ENCODE assay signal across 8 cellular contexts in genomic region chr1:108200627-108201106, GRCh38. TPM values are rescaled to one million over a fixed set of nuclear protein-coding genes. Genes with fewer than 3 reads are reported as not detected.
DNase-seq lines count a peak whose midpoint lies in the region; ATAC-seq and TF ChIP-seq lines count a peak whose summit lies in the region.

No MANE protein-coding gene starts in this region.

- TF ChIP-seq CTCF in fibroblast of the aortic adventitia (IDR thresholded peaks at IDR 0.05; ENCODE audit: insufficient read depth, low read length) = peak; percentile 37
- TF ChIP-seq CTCF in nephron (IDR thresholded peaks at IDR 0.05; ENCODE audit: unreplicated experiment in 3 of 3) = no peak
- TF ChIP-seq CTCF in type B pancreatic cell (conservative IDR thresholded peaks at IDR 0.05) = no peak

- H3K4me3 Mint-ChIP-seq in nephron (peak overlapping the region; percentile 93 to 96 (median 96)), type B pancreatic cell (peak overlapping the region; percentile 93)

- H3K36me3 Mint-ChIP-seq in nephron (ENCODE audit: low read depth) = peaks cover 29% of the 10 kb centered on the region
- H3K36me3 Mint-ChIP-seq in type B pancreatic cell = peaks cover 21% of the 10 kb centered on the region

- H3K27me3 Mint-ChIP-seq in nephron (ENCODE audit: low read depth) = no peaks in the 10 kb centered on the region
- peaks cover 2% of the 10 kb centered on the region for H3K27me3 Mint-ChIP-seq in type B pancreatic cell

- H3K27ac Mint-ChIP-seq in nephron (peak overlapping the region; percentile 95 to 98 (median 97)), type B pancreatic cell (peak overlapping the region; percentile 93)

- H3K4me3 ChIP-seq in fibroblast of the aortic adventitia (ENCODE audit: low read depth, low read length) = peak overlapping the region; percentile 96

- H3K4me1 Mint-ChIP-seq in nephron (peaks cover 32% of the 10 kb centered on the region), type B pancreatic cell (ENCODE audit: unreplicated experiment) (peaks cover 25% of the 10 kb centered on the region)

- peak; percentile 64 for DNase-seq in activated CD8-positive, alpha-beta memory T cell treated with anti-CD3 and anti-CD28 coated beads for 24 hours
- DNase-seq in activated CD8-positive, alpha-beta memory T cell treated with anti-CD3 and anti-CD28 coated beads, Interleukin-2, amount 50 U/mL, for 48 hours = no peak
- DNase-seq in NOMO-1 treated with DMSO at 0.1 percent for 48 hours (lab: John Stamatoyannopoulos, UW; ENCODE audit: unreplicated experiment) = peak; percentile 45
- DNase-seq in activated effector memory CD4-positive, alpha-beta T cell treated with Interleukin-2 at 50 U/mL for 16 hours = peak; percentile 21
- peak; percentile 84 for DNase-seq in fibroblast of the aortic adventitia (ENCODE audit: low read depth)
- DNase-seq in type B pancreatic cell (ENCODE audit: extremely low spot score, unreplicated experiment) = no peak

- ATAC-seq in HG03378 (IDR thresholded peaks at IDR 0.05; ENCODE audit: unreplicated experiment) = peak; percentile 40

- H3K9me3 Mint-ChIP-seq in nephron (peaks cover 20% of the 10 kb centered on the region), type B pancreatic cell (peaks cover 8% of the 10 kb centered on the region)

RNA-seq across cellular contexts. Expression of gene SLC25A24, which starts 0.5 kb away (rescaled TPM):
- total RNA-seq in fibroblast of the aortic adventitia (ENCODE audit: low replicate concordance) (44.2 and 63.8 TPM in 2 replicates), type B pancreatic cell (ENCODE audit: low replicate concordance) (43.3 and 46.6 TPM in 2 replicates)

RNA-seq across cellular contexts. Expression of gene NBPF4, which starts 43.2 kb away (rescaled TPM):
- total RNA-seq in fibroblast of the aortic adventitia (ENCODE audit: low replicate concordance) (not detected in 2 replicates), type B pancreatic cell (ENCODE audit: low replicate concordance) (0.10 TPM in 1 of 2 replicates, not detected in the other)

Comparison
In these comparisons a context has a peak if more than half of its experiments do, and no peak if none do; other contexts are left out.
1. DNase-seq: peak in activated CD8-positive, alpha-beta memory T cell treated with anti-CD3 and anti-CD28 coated beads for 24 hours (single experiment), NOMO-1 treated with DMSO at 0.1 percent for 48 hours (single experiment), activated effector memory CD4-positive, alpha-beta T cell treated with Interleukin-2 at 50 U/mL for 16 hours (single experiment) and fibroblast of the aortic adventitia (single experiment); none in activated CD8-positive, alpha-beta memory T cell treated with anti-CD3 and anti-CD28 coated beads, Interleukin-2, amount 50 U/mL, for 48 hours (single experiment) and type B pancreatic cell (single experiment).